In the genomic region with DNA sequence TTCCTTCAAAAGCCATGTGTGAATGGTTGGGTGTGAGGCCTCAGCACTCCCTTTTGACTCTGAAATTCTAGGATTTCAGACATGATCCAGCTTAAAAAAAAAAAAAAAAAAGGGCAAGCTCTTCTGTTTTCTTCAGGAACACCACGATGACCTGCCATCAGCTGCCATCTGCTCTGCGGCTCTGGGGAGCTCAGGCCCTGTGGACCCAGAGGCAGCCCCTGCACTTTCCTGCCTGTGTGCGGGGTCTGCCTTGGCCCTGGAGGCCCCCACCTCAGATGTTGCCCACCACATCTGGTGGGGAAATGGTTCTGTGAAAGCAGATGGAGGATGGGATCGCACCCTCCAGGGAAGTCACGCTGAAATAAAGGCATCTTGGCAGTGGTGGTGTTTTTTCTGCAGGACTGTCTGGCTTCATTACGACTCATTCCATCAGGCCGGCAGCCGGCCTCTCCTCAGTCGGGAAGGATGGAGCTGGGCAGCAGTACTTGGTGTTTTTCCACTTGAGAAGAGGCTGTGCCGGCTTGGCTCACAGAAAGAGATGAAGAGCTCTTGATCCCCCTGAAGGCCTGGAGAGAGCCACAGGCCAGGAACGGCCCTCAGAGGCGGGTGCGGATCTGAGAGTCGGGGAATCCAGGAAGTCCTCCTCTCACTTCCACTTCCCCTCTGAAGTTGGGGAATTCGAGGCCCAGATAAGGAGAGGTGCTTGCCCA, we compare ENCODE assay signal across 10 cellular contexts.
DNase-seq lines count a peak whose midpoint lies in the region; ATAC-seq and TF ChIP-seq lines count a peak whose summit lies in the region.
"Had no signal": no experiment of that assay in that cellular context is flagged by ENCODE, and none has a peak within 500 bp of the region (broad histone marks: within the 10 kb centered on the region; RNA-seq: fewer than 3 reads in every experiment).

No MANE protein-coding gene starts in this region.

- 54% methylated on average over 12 of the region's 15 CpGs for WGBS in suprapubic skin

- no peaks in the 10 kb centered on the region for H3K27me3 ChIP-seq in suprapubic skin

- no peaks in the 10 kb centered on the region for H3K36me3 ChIP-seq in suprapubic skin

- peak overlapping the region; percentile 58 for H3K27ac ChIP-seq in suprapubic skin

- no peak for TF ChIP-seq CTCF in suprapubic skin (IDR thresholded peaks at IDR 0.05)

- ATAC-seq in GM21367 (IDR thresholded peaks at IDR 0.05; ENCODE audit: unreplicated experiment): no peak

- DNase-seq in LHCN-M2 (ENCODE audit: low read depth): peak; percentile 45
- peak; percentile 97 for DNase-seq in cerebellar cortex (ENCODE audit: low spot score)
- DNase-seq in kidney tubule cell (ENCODE audit: low spot score): peak; percentile 49
- peak in 1 of 2 donors; percentile 74 for DNase-seq in suprapubic skin (ENCODE audit: low spot score in 2 of 2)
- no peak for DNase-seq in NK-92 (lab: John Stamatoyannopoulos, UW; ENCODE audit: unreplicated experiment)
- no peak for DNase-seq in GM19238 (ENCODE audit: insufficient read length, low spot score)
- no peak for DNase-seq in NCI-H1436 (lab: John Stamatoyannopoulos, UW)
- DNase-seq: activated T-cell treated with anti-CD3 and anti-CD28 coated beads for 4 hours; stimulated activated CD4-positive, alpha-beta T cell treated with anti-CD3 and anti-CD28 coated beads, Interleukin-4, amount 100 ng/mL, for 4 hours had no signal

- no peak for TF ChIP-seq POLR2A in suprapubic skin (IDR thresholded peaks at IDR 0.05)

- TF ChIP-seq EP300 in suprapubic skin (IDR thresholded peaks at IDR 0.05): no peak

- no peaks in the 10 kb centered on the region for H3K9me3 ChIP-seq in suprapubic skin

- no peak overlapping the region for H3K4me3 ChIP-seq in suprapubic skin

- peaks cover 33% of the 10 kb centered on the region for H3K4me1 ChIP-seq in suprapubic skin

Comparison
In these comparisons a context has a peak if more than half of its experiments do, and no peak if none do; other contexts are left out.
1. DNase-seq: peak in LHCN-M2 (single experiment), cerebellar cortex (single experiment) and kidney tubule cell (single experiment); none in NK-92 (single experiment), GM19238 (single experiment) and NCI-H1436 (single experiment).